Comparison of ENCODE assay signal across 8 cellular contexts in genomic region chr2:74502147-74502719, GRCh38. TPM values are rescaled to one million over a fixed set of nuclear protein-coding genes. Genes with fewer than 3 reads are reported as not detected.
DNase-seq lines count a peak whose midpoint lies in the region; ATAC-seq and TF ChIP-seq lines count a peak whose summit lies in the region.

No MANE protein-coding gene starts in this region.

- H3K4me1 Mint-ChIP-seq in GM23338, result peaks cover 61% of the 10 kb centered on the region
- H3K4me1 Mint-ChIP-seq in activated CD4-positive, alpha-beta memory T cell treated with anti-CD3 and anti-CD28 coated beads for 36 hours (ENCODE audit: low read depth), result peaks cover 54% of the 10 kb centered on the region

- H3K79me2 ChIP-seq in GM23338 (replicated peaks; ENCODE audit: insufficient read depth), result peaks cover 8% of the 10 kb centered on the region

- H3K27me3 Mint-ChIP-seq in GM23338 (ENCODE audit: insufficient read depth, low read depth, poor library complexity), result peaks cover 99% of the 10 kb centered on the region
- H3K27me3 Mint-ChIP-seq in activated CD4-positive, alpha-beta memory T cell treated with anti-CD3 and anti-CD28 coated beads for 36 hours, result peaks cover 63% of the 10 kb centered on the region

- H3K4me2 ChIP-seq in GM23338, result peak overlapping the region; percentile 95

- H2AFZ ChIP-seq in GM23338, result peak overlapping the region; percentile 96

- ATAC-seq in GM23338 (no peak), HG02678 (IDR thresholded peaks at IDR 0.05; ENCODE audit: unreplicated experiment) (no peak), GM21619 (IDR thresholded peaks at IDR 0.05; ENCODE audit: unreplicated experiment) (no peak)

- peaks cover 28% of the 10 kb centered on the region for H3K36me3 Mint-ChIP-seq in GM23338 (ENCODE audit: low read depth)
- H3K36me3 Mint-ChIP-seq in activated CD4-positive, alpha-beta memory T cell treated with anti-CD3 and anti-CD28 coated beads for 36 hours, result peaks cover 27% of the 10 kb centered on the region

- H3K27ac Mint-ChIP-seq in GM23338, result no peak overlapping the region
- no peak overlapping the region for H3K27ac Mint-ChIP-seq in activated CD4-positive, alpha-beta memory T cell treated with anti-CD3 and anti-CD28 coated beads for 36 hours

- H3F3A ChIP-seq in GM23338 (replicated peaks; ENCODE audit: low read depth), result peaks cover 41% of the 10 kb centered on the region

- no peak for TF ChIP-seq CTCF in GM23338 (conservative IDR thresholded peaks at IDR 0.05; ENCODE audit: low read depth in 2 of 2)

- peaks cover 7% of the 10 kb centered on the region; the same call in 1 of the 2 replicates for H3K36me3 ChIP-seq in GM23338 (ENCODE audit: insufficient read depth)

- intact Hi-C loops in activated CD4-positive, alpha-beta memory T cell treated with anti-CD3 and anti-CD28 coated beads for 36 hours (cut with micrococcal nuclease), result no loop called here

- no peaks in the 10 kb centered on the region for H3K9me2 ChIP-seq in GM23338 (ENCODE audit: insufficient read depth)

- peak overlapping the region; percentile 86 for H3K4me3 Mint-ChIP-seq in GM23338
- peak overlapping the region; percentile 65 for H3K4me3 Mint-ChIP-seq in activated CD4-positive, alpha-beta memory T cell treated with anti-CD3 and anti-CD28 coated beads for 36 hours

- H3K27ac ChIP-seq in GM23338 (ENCODE audit: low read depth) (no peak overlapping the region), skin epidermis (peak overlapping the region in 19 of 21 experiments; percentile 8 to 92 (median 78))

- H3K4me1 ChIP-seq in GM23338 (ENCODE audit: insufficient read depth), result peaks cover 56% of the 10 kb centered on the region

- peak overlapping the region; percentile 71 for H3K4me3 ChIP-seq in GM23338
- peak overlapping the region; percentile 24 for H3K4me3 ChIP-seq in iPS-11a (ENCODE audit: low read depth, low read length)
- peak overlapping the region; percentile 35 to 58 (median 52) for H3K4me3 ChIP-seq in skin epidermis

- H3K9me3 Mint-ChIP-seq in GM23338, result no peaks in the 10 kb centered on the region
- H3K9me3 Mint-ChIP-seq in activated CD4-positive, alpha-beta memory T cell treated with anti-CD3 and anti-CD28 coated beads for 36 hours, result no peaks in the 10 kb centered on the region

- POLR2A ChIA-PET in activated CD4-positive, alpha-beta memory T cell treated with anti-CD3 and anti-CD28 coated beads for 36 hours (lab: Charles Lee), result interaction anchor here (0.7 kb wide), 1 partner anchor 8 kb away, joined by 3 read pairs; no protein-coding TSS in a partner anchor

- peaks cover 11% of the 10 kb centered on the region for H4K20me1 ChIP-seq in GM23338 (replicated peaks; ENCODE audit: insufficient read depth)

- H3K27me3 ChIP-seq in GM23338 (ENCODE audit: insufficient read depth), result peaks cover 98% of the 10 kb centered on the region

- DNase-seq in GM23338 (ENCODE audit: low spot score), result no peak
- DNase-seq in activated CD4-positive, alpha-beta memory T cell treated with anti-CD3 and anti-CD28 coated beads for 36 hours, result no peak
- DNase-seq in NK-92 treated with Interleukin-12 subunit alpha and Interleukin-12 subunit beta, amount 100 ng/mL, for 24 hours (lab: John Stamatoyannopoulos, UW), result no peak
- DNase-seq in cortex of kidney (lab: John Stamatoyannopoulos, UW), result no peak

- CTCF ChIA-PET in activated CD4-positive, alpha-beta memory T cell treated with anti-CD3 and anti-CD28 coated beads for 36 hours (lab: Charles Lee), result interaction anchor here (1.7 to 3.7 kb wide), 3 partner anchors 20 to 86 kb away, joined by 4 to 15 read pairs (median 9); partner anchors contain the start of genes CCDC142 and TTC31

TF ChIP-seq in GM23338, 12 proteins besides CTCF, POLR2A, EP300 and RAD21:
- TF ChIP-seq CREB1 (CRISPR knock-in tag; IDR thresholded peaks at IDR 0.05; ENCODE audit: low read depth), result no peak
- TF ChIP-seq EZH2phosphoT487 (IDR thresholded peaks at IDR 0.05; ENCODE audit: unreplicated experiment), result peak; percentile 78
- no peak for TF ChIP-seq JUNB (IDR thresholded peaks at IDR 0.05; ENCODE audit: unreplicated experiment)
- TF ChIP-seq NANOG (IDR thresholded peaks at IDR 0.05; ENCODE audit: borderline replicate concordance), result no peak
- no peak for TF ChIP-seq ZNF462 (CRISPR knock-in tag; IDR thresholded peaks at IDR 0.05)
- TF ChIP-seq POLR2AphosphoS5 (IDR thresholded peaks at IDR 0.05; ENCODE audit: low read depth), result no peak
- peak; percentile 97 for TF ChIP-seq EZH2 (IDR thresholded peaks at IDR 0.05; ENCODE audit: low read depth, unreplicated experiment)

RNA-seq across cellular contexts. Expression of gene LBX2, which starts 2.8 kb away (rescaled TPM):
- 0.24 TPM in 1 of 2 replicates, not detected in the other for total RNA-seq in GM23338 (2014; rRNA removed; shearing (Covaris generic))
- 0.57 and 0.82 TPM in 2 replicates for polyA plus RNA-seq in GM23338 (2016; fragmentation: Nextera tagmentation; extraction: Ambion mirVana)
- under 1 TPM; 0.52 to 0.63 TPM for total RNA-seq in activated CD4-positive, alpha-beta memory T cell treated with anti-CD3 and anti-CD28 coated beads for 36 hours

RNA-seq across cellular contexts. Expression of gene PCGF1, which starts 5.3 kb away (rescaled TPM):
- 10.9 and 14.3 TPM in 2 replicates for total RNA-seq in GM23338 (2014; rRNA removed; shearing (Covaris generic))
- 13.1 and 13.4 TPM in 2 replicates for polyA plus RNA-seq in GM23338 (2016; fragmentation: Nextera tagmentation; extraction: Ambion mirVana)
- total RNA-seq in activated CD4-positive, alpha-beta memory T cell treated with anti-CD3 and anti-CD28 coated beads for 36 hours, result 10 to 100 TPM; 22.6 to 26.0 TPM

RNA-seq across cellular contexts. Expression of gene TLX2, which starts 12.0 kb away (rescaled TPM):
- 0.21 TPM in 1 of 2 replicates, not detected in the other for total RNA-seq in GM23338 (2014; rRNA removed; shearing (Covaris generic))
- polyA plus RNA-seq in GM23338 (2016; fragmentation: Nextera tagmentation; extraction: Ambion mirVana), result 0.16 TPM in 1 of 2 replicates, not detected in the other
- total RNA-seq in activated CD4-positive, alpha-beta memory T cell treated with anti-CD3 and anti-CD28 coated beads for 36 hours, result under 1 TPM; 0.52 to 0.94 TPM

RNA-seq across cellular contexts. Expression of gene TTC31, which starts 19.4 kb away (rescaled TPM):
- 29.2 and 29.6 TPM in 2 replicates for total RNA-seq in GM23338 (2014; rRNA removed; shearing (Covaris generic))
- polyA plus RNA-seq in GM23338 (2016; fragmentation: Nextera tagmentation; extraction: Ambion mirVana), result 13.1 and 15.8 TPM in 2 replicates
- 10 to 100 TPM; 27.3 to 29.1 TPM for total RNA-seq in activated CD4-positive, alpha-beta memory T cell treated with anti-CD3 and anti-CD28 coated beads for 36 hours

RNA-seq across cellular contexts. Expression of gene CCDC142, which starts 19.4 kb away (rescaled TPM):
- total RNA-seq in GM23338 (2014; rRNA removed; shearing (Covaris generic)), result 12.3 and 20.5 TPM in 2 replicates
- 5.1 and 5.8 TPM in 2 replicates for polyA plus RNA-seq in GM23338 (2016; fragmentation: Nextera tagmentation; extraction: Ambion mirVana)
- 10 to 100 TPM; 10.1 to 10.8 TPM for total RNA-seq in activated CD4-positive, alpha-beta memory T cell treated with anti-CD3 and anti-CD28 coated beads for 36 hours
